In the genomic region with DNA sequence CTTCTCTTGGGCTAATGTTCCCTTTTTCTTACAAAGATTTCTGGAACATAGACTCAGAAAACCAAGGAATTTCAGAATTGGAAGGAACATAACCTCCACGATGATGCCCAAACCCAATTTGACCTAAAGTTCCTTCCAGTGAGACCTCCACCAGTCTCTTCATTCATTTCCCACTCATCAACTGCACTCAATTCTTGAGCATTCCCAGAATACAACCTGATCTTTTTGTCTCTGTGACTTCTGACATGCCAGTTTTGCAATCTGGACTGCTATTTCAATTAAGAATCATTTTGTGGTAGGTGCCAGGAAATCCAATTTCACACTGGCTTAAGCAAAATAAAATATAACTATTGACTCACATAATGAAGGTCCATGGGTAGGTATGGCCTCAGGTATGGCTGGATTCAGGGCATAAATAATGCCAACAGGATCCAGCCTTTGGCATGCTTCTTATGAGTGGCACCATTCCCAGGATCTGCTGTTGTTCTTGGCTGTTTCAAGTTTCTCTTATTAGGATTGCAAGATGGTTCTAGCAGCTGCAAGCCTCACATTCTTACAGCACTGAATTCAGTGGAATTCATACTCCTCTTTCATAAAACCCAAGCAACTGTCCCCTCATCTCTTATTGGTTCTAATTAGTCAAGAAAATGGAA, we compare ENCODE assay signal across 21 cellular contexts.
"Had no signal": no experiment of that assay in that cellular context is flagged by ENCODE, and none has a peak within 500 bp of the region (broad histone marks: within the 10 kb centered on the region; RNA-seq: fewer than 3 reads in every experiment).

No MANE protein-coding gene starts in this region.

- H3K4me1 ChIP-seq: colonic mucosa, esophagus squamous epithelium, left lung, psoas muscle, thyroid gland had no signal

- H3K9me3 ChIP-seq: colonic mucosa, esophagus squamous epithelium, left lung, psoas muscle, thyroid gland had no signal

- H3K36me3 ChIP-seq: colonic mucosa, esophagus squamous epithelium, left lung, thyroid gland had no signal

- H3K27me3 ChIP-seq: colonic mucosa, esophagus squamous epithelium, hepatocyte, left lung, thyroid gland had no signal

- DNase-seq: colonic mucosa; dermis blood vessel endothelial cell; effector memory CD8-positive, alpha-beta T cell; erythroblast; esophagus squamous epithelium; left cardiac atrium; left lung; mesendoderm; naive thymus-derived CD8-positive, alpha-beta T cell; nephron progenitor cell; nucleus accumbens; posterior cingulate gyrus; psoas muscle; right cardiac atrium; stimulated activated CD4-positive, alpha-beta T cell treated with anti-CD3 and anti-CD28 coated beads, Interleukin-15, amount 100 ng/mL, for 24 hours; stimulated activated CD4-positive, alpha-beta T cell treated with anti-CD3 and anti-CD28 coated beads, Interleukin-2, amount 100 ng/mL, for 48 hours; stimulated activated naive B cell treated with anti-CD40 and anti-IgM and Interleukin-4, amounts not matched to agents 10 μg/mL and 1 μg/mL and 100 μg/mL, for 72 hours; thyroid gland; trophoblast cell had no signal

- H3K4me3 ChIP-seq: colonic mucosa, esophagus squamous epithelium, hepatocyte, left lung, psoas muscle, skin epidermis, thyroid gland had no signal

- ATAC-seq: effector memory CD8-positive, alpha-beta T cell; left cardiac atrium; left lung; naive thymus-derived CD8-positive, alpha-beta T cell; psoas muscle; right cardiac atrium; stimulated activated naive B cell treated with anti-CD40 and anti-IgM and Interleukin-4, amounts not matched to agents 10 μg/mL and 1 μg/mL and 100 μg/mL, for 72 hours had no signal

- H3K27ac ChIP-seq: colonic mucosa, esophagus squamous epithelium, hepatocyte, left lung, psoas muscle, skin epidermis, thyroid gland had no signal
